11 cellular contexts compared by ENCODE assay signal in the genomic region with DNA sequence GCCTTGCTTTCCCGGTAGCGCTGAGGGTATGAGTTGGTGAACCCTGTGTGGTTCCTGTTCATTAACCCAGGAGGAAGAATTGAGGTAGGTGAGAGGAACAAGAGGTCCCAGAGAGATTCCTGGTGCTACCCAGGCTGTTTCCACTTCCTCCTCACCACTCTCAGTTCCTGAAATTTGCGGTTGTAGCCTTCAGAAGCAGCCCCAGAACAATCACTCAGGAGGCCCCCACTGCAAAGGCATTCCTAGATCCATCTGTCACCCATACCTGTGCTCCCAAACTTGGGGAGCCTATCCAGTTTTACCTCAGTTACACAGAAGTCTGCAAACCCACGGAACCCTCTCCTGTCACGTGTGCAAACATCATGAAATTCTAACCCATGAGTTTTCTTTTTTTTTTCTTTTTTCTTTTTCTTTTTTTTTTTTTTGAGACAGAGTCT. TPM values are rescaled to one million over a fixed set of nuclear protein-coding genes. Genes with fewer than 3 reads are reported as not detected.
DNase-seq lines count a peak whose midpoint lies in the region; ATAC-seq and TF ChIP-seq lines count a peak whose summit lies in the region.
"Had no signal": no experiment of that assay in that cellular context is flagged by ENCODE, and none has a peak within 500 bp of the region (broad histone marks: within the 10 kb centered on the region; RNA-seq: fewer than 3 reads in every experiment).

No MANE protein-coding gene starts in this region.

- H3K27ac Mint-ChIP-seq in memory B cell: peak overlapping the region; percentile 62
- no peak overlapping the region for H3K27ac Mint-ChIP-seq in activated naive CD4-positive, alpha-beta T cell treated with anti-CD3 and anti-CD28 coated beads, Interleukin-2, amount 10 ng/mL, durations not matched to agents 7 days and 5 days

- no peaks in the 10 kb centered on the region for H3K36me3 ChIP-seq in uterus

- H3K27me3 ChIP-seq in uterus: no peaks in the 10 kb centered on the region

- no peaks in the 10 kb centered on the region for H3K36me3 Mint-ChIP-seq in memory B cell
- no peaks in the 10 kb centered on the region for H3K36me3 Mint-ChIP-seq in activated naive CD4-positive, alpha-beta T cell treated with anti-CD3 and anti-CD28 coated beads, Interleukin-2, amount 10 ng/mL, durations not matched to agents 7 days and 5 days

- H3K9me3 Mint-ChIP-seq in memory B cell: no peaks in the 10 kb centered on the region
- H3K9me3 Mint-ChIP-seq in activated naive CD4-positive, alpha-beta T cell treated with anti-CD3 and anti-CD28 coated beads, Interleukin-2, amount 10 ng/mL, durations not matched to agents 7 days and 5 days: no peaks in the 10 kb centered on the region

- CTCF ChIA-PET in activated naive CD4-positive, alpha-beta T cell treated with anti-CD3 and anti-CD28 coated beads, Interleukin-2, amount 10 ng/mL, durations not matched to agents 7 days and 5 days (lab: Charles Lee): interaction anchor here (0.6 kb wide), 1 partner anchor 855 kb away, joined by 3 read pairs; no protein-coding TSS in a partner anchor

- H3K9me3 ChIP-seq in uterus: no peaks in the 10 kb centered on the region

- intact Hi-C loops in uterus (cut with DNase I; ENCODE audit: low total_unique reads): no loop called here
- intact Hi-C loops in left colon (cut with DNase I, micrococcal nuclease): no loop called here

- no peaks in the 10 kb centered on the region for H3K27me3 Mint-ChIP-seq in memory B cell
- peaks cover 37% of the 10 kb centered on the region for H3K27me3 Mint-ChIP-seq in activated naive CD4-positive, alpha-beta T cell treated with anti-CD3 and anti-CD28 coated beads, Interleukin-2, amount 10 ng/mL, durations not matched to agents 7 days and 5 days

- H3K4me3 Mint-ChIP-seq in memory B cell: peak overlapping the region; percentile 74
- no peak overlapping the region for H3K4me3 Mint-ChIP-seq in activated naive CD4-positive, alpha-beta T cell treated with anti-CD3 and anti-CD28 coated beads, Interleukin-2, amount 10 ng/mL, durations not matched to agents 7 days and 5 days

- no peak overlapping the region for H3K27ac ChIP-seq in uterus
- H3K27ac ChIP-seq: GM23248 had no signal

- peaks cover 38% of the 10 kb centered on the region for H3K4me1 Mint-ChIP-seq in memory B cell
- peaks cover 6% of the 10 kb centered on the region for H3K4me1 Mint-ChIP-seq in activated naive CD4-positive, alpha-beta T cell treated with anti-CD3 and anti-CD28 coated beads, Interleukin-2, amount 10 ng/mL, durations not matched to agents 7 days and 5 days

- DNase-seq in memory B cell (ENCODE audit: low spot score in 2 of 2): peak; percentile 40 to 45
- no peak for DNase-seq in activated naive CD4-positive, alpha-beta T cell treated with anti-CD3 and anti-CD28 coated beads, Interleukin-2, amount 10 ng/mL, durations not matched to agents 7 days and 5 days
- DNase-seq in uterus: no peak
- DNase-seq in NCI-H2107 treated with DMSO at 0.1 percent for 48 hours (lab: John Stamatoyannopoulos, UW; ENCODE audit: unreplicated experiment): no peak
- DNase-seq in left colon: no peak
- DNase-seq: activated gamma-delta T cell treated with Interleukin-2 at 50 U/mL for 16 hours, GM23248, nucleus accumbens had no signal

- H3K4me3 ChIP-seq in uterus: no peak overlapping the region
- H3K4me3 ChIP-seq: GM23248 had no signal

- no peaks in the 10 kb centered on the region for H3K4me1 ChIP-seq in uterus

- TF ChIP-seq POLR2A in uterus (IDR thresholded peaks at IDR 0.05): no peak

- ATAC-seq in GM18861 (IDR thresholded peaks at IDR 0.05; ENCODE audit: unreplicated experiment): peak; percentile 80
- peak; percentile 87 for ATAC-seq in GM21723 (IDR thresholded peaks at IDR 0.05; ENCODE audit: unreplicated experiment)
- ATAC-seq in HG03521 (IDR thresholded peaks at IDR 0.05; ENCODE audit: unreplicated experiment): peak; percentile 67
- ATAC-seq in memory B cell (ENCODE audit: low read depth): peak; percentile 92
- no peak for ATAC-seq in left colon

- TF ChIP-seq CTCF in uterus (IDR thresholded peaks at IDR 0.05): no peak

RNA-seq across cellular contexts. Expression of a gene that starts 9.0 kb away (rescaled TPM):
- total RNA-seq in uterus: 10 to 100 TPM; 17.4 to 42.4 (median 22.0) TPM
- total RNA-seq in left colon: 10 to 100 TPM; 11.3 to 16.8 TPM

Comparison
In these comparisons a context has a peak if more than half of its experiments do, and no peak if none do; other contexts are left out.
1. DNase-seq: peak in memory B cell (2 of 2); none in activated naive CD4-positive, alpha-beta T cell treated with anti-CD3 and anti-CD28 coated beads, Interleukin-2, amount 10 ng/mL, durations not matched to agents 7 days and 5 days (single experiment), uterus (0 of 2), NCI-H2107 treated with DMSO at 0.1 percent for 48 hours (single experiment) and left colon (0 of 2).